ENCODE assay signal across 1 cellular context in genomic region chrX:136192839-136193414, GRCh38.
TF ChIP-seq lines count a peak whose summit lies in the region.

No MANE protein-coding gene starts in this region.

TF ChIP-seq in WTC11, 78 proteins besides CTCF, POLR2A, EP300 and RAD21 (continued from another document):
- TF ChIP-seq PRDM15 (CRISPR knock-in tag; IDR thresholded peaks at IDR 0.05) = no peak
- no peak for TF ChIP-seq ELF4 (CRISPR knock-in tag; IDR thresholded peaks at IDR 0.05; ENCODE audit: low read depth)
- TF ChIP-seq ARID4B (CRISPR knock-in tag; IDR thresholded peaks at IDR 0.05; ENCODE audit: borderline replicate concordance) = no peak
